Comparison of ENCODE assay signal across 10 cellular contexts in genomic region chr10:21797984-21798765, GRCh38.
DNase-seq lines count a peak whose midpoint lies in the region; ATAC-seq and TF ChIP-seq lines count a peak whose summit lies in the region.
"Had no signal": no experiment of that assay in that cellular context is flagged by ENCODE, and none has a peak within 500 bp of the region (broad histone marks: within the 10 kb centered on the region; RNA-seq: fewer than 3 reads in every experiment).

No MANE protein-coding gene starts in this region.

- H3K27me3 Mint-ChIP-seq in stimulated activated naive CD8-positive, alpha-beta T cell treated with anti-CD3 and anti-CD28 coated beads, Interleukin-15, amount 100 ng/mL, for 72 hours, result no peaks in the 10 kb centered on the region
- H3K27me3 Mint-ChIP-seq in T-helper 1 cell treated with Interleukin-12 subunit alpha and Interleukin-12 subunit beta and Interleukin-4 antibody, amounts not matched to agents 30 μg/mL and 1 μg/mL, for 36 hours (ENCODE audit: low read depth), result no peaks in the 10 kb centered on the region
- no peaks in the 10 kb centered on the region for H3K27me3 Mint-ChIP-seq in effector memory CD8-positive, alpha-beta T cell

- DNase-seq in stimulated activated naive CD8-positive, alpha-beta T cell treated with anti-CD3 and anti-CD28 coated beads, Interleukin-15, amount 100 ng/mL, for 72 hours, result no peak
- no peak for DNase-seq in stimulated activated naive CD8-positive, alpha-beta T cell treated with anti-CD3 and anti-CD28 coated beads, Interleukin-15, Interleukin-2, amounts not matched to agents 100 U/mL and 50 U/mL, for 24 hours
- DNase-seq in effector memory CD8-positive, alpha-beta T cell, result no peak
- DNase-seq in stimulated activated CD4-positive, alpha-beta T cell treated with anti-CD3 and anti-CD28 coated beads, Interleukin-15, amount 100 ng/mL, for 24 hours, result no peak
- no peak for DNase-seq in left colon
- DNase-seq in WERI-Rb-1, result no peak
- DNase-seq: testis had no signal

- H3K9me3 ChIP-seq in WERI-Rb-1 (ENCODE audit: severe bottlenecking), result no peaks in the 10 kb centered on the region
- H3K9me3 ChIP-seq: testis had no signal

- H3K27ac ChIP-seq in WERI-Rb-1, result no peak overlapping the region
- H3K27ac ChIP-seq: SK-N-MC, testis had no signal

- intact Hi-C loops in left colon (cut with DNase I, micrococcal nuclease), result no loop called here

- no peaks in the 10 kb centered on the region for H3K36me3 ChIP-seq in WERI-Rb-1

- no peak for TF ChIP-seq CTCF in WERI-Rb-1 (IDR thresholded peaks at IDR 0.05; ENCODE audit: low read depth, low read length)

- peaks cover 18% of the 10 kb centered on the region for H3K36me3 Mint-ChIP-seq in T-helper 1 cell treated with Interleukin-12 subunit alpha and Interleukin-12 subunit beta and Interleukin-4 antibody, amounts not matched to agents 30 μg/mL and 1 μg/mL, for 36 hours (ENCODE audit: low read depth)
- peaks cover 3% of the 10 kb centered on the region for H3K36me3 Mint-ChIP-seq in effector memory CD8-positive, alpha-beta T cell (ENCODE audit: insufficient read depth)

- peaks cover 0 to 12% of the 10 kb centered on the region in 2 donors for H3K9me3 Mint-ChIP-seq in stimulated activated naive CD8-positive, alpha-beta T cell treated with anti-CD3 and anti-CD28 coated beads, Interleukin-15, amount 100 ng/mL, for 72 hours
- H3K9me3 Mint-ChIP-seq in T-helper 1 cell treated with Interleukin-12 subunit alpha and Interleukin-12 subunit beta and Interleukin-4 antibody, amounts not matched to agents 30 μg/mL and 1 μg/mL, for 36 hours, result peaks cover 4% of the 10 kb centered on the region
- H3K9me3 Mint-ChIP-seq in effector memory CD8-positive, alpha-beta T cell, result no peaks in the 10 kb centered on the region

- H3K27me3 ChIP-seq in WERI-Rb-1 (ENCODE audit: insufficient read depth, low read depth, severe bottlenecking), result no peaks in the 10 kb centered on the region
- H3K27me3 ChIP-seq: testis had no signal

- ATAC-seq in stimulated activated naive CD8-positive, alpha-beta T cell treated with anti-CD3 and anti-CD28 coated beads, Interleukin-15, amount 100 ng/mL, for 72 hours, result peak; percentile 85
- ATAC-seq in stimulated activated naive CD8-positive, alpha-beta T cell treated with anti-CD3 and anti-CD28 coated beads, Interleukin-15, Interleukin-2, amounts not matched to agents 100 U/mL and 50 U/mL, for 24 hours, result no peak
- ATAC-seq in effector memory CD8-positive, alpha-beta T cell (replicated peaks), result peak; percentile 93
- ATAC-seq in left colon, result no peak

- H3K4me3 ChIP-seq in WERI-Rb-1 (ENCODE audit: low read depth, low read length), result no peak overlapping the region
- H3K4me3 ChIP-seq: SK-N-MC, testis had no signal

- no peak overlapping the region for H3K4me3 Mint-ChIP-seq in stimulated activated naive CD8-positive, alpha-beta T cell treated with anti-CD3 and anti-CD28 coated beads, Interleukin-15, amount 100 ng/mL, for 72 hours
- H3K4me3 Mint-ChIP-seq in T-helper 1 cell treated with Interleukin-12 subunit alpha and Interleukin-12 subunit beta and Interleukin-4 antibody, amounts not matched to agents 30 μg/mL and 1 μg/mL, for 36 hours, result peak overlapping the region; percentile 43
- H3K4me3 Mint-ChIP-seq in effector memory CD8-positive, alpha-beta T cell, result peak overlapping the region in 1 of 2 donors; percentile 26
- H3K4me3 Mint-ChIP-seq: mesothelial cell of epicardium had no signal

- H3K27ac Mint-ChIP-seq in stimulated activated naive CD8-positive, alpha-beta T cell treated with anti-CD3 and anti-CD28 coated beads, Interleukin-15, amount 100 ng/mL, for 72 hours, result no peak overlapping the region
- peak overlapping the region; percentile 31 for H3K27ac Mint-ChIP-seq in T-helper 1 cell treated with Interleukin-12 subunit alpha and Interleukin-12 subunit beta and Interleukin-4 antibody, amounts not matched to agents 30 μg/mL and 1 μg/mL, for 36 hours
- peak overlapping the region; percentile 0 to 88 for H3K27ac Mint-ChIP-seq in effector memory CD8-positive, alpha-beta T cell
- H3K27ac Mint-ChIP-seq: mesothelial cell of epicardium had no signal

- H3K4me1 Mint-ChIP-seq in stimulated activated naive CD8-positive, alpha-beta T cell treated with anti-CD3 and anti-CD28 coated beads, Interleukin-15, amount 100 ng/mL, for 72 hours, result peaks cover 20% of the 10 kb centered on the region
- H3K4me1 Mint-ChIP-seq in T-helper 1 cell treated with Interleukin-12 subunit alpha and Interleukin-12 subunit beta and Interleukin-4 antibody, amounts not matched to agents 30 μg/mL and 1 μg/mL, for 36 hours (ENCODE audit: low read depth), result peaks cover 20% of the 10 kb centered on the region
- peaks cover 11 to 26% of the 10 kb centered on the region in 2 donors for H3K4me1 Mint-ChIP-seq in effector memory CD8-positive, alpha-beta T cell (ENCODE audit: low read depth in 2 of 2)

Comparison
In these comparisons a context has a peak if more than half of its experiments do, and no peak if none do; other contexts are left out.
1. ATAC-seq: peak in stimulated activated naive CD8-positive, alpha-beta T cell treated with anti-CD3 and anti-CD28 coated beads, Interleukin-15, amount 100 ng/mL, for 72 hours (single experiment) and effector memory CD8-positive, alpha-beta T cell (single experiment); none in stimulated activated naive CD8-positive, alpha-beta T cell treated with anti-CD3 and anti-CD28 coated beads, Interleukin-15, Interleukin-2, amounts not matched to agents 100 U/mL and 50 U/mL, for 24 hours (single experiment) and left colon (single experiment).
2. H3K27ac Mint-ChIP-seq: peak in T-helper 1 cell treated with Interleukin-12 subunit alpha and Interleukin-12 subunit beta and Interleukin-4 antibody, amounts not matched to agents 30 μg/mL and 1 μg/mL, for 36 hours (single experiment) and effector memory CD8-positive, alpha-beta T cell (2 of 2); none in stimulated activated naive CD8-positive, alpha-beta T cell treated with anti-CD3 and anti-CD28 coated beads, Interleukin-15, amount 100 ng/mL, for 72 hours (0 of 2).